Comparison of ENCODE assay signal across 21 cellular contexts in genomic region chr6:80287607-80288006, GRCh38.
"Had no signal": no experiment of that assay in that cellular context is flagged by ENCODE, and none has a peak within 500 bp of the region (broad histone marks: within the 10 kb centered on the region; RNA-seq: fewer than 3 reads in every experiment).

No MANE protein-coding gene starts in this region.

- H3K36me3 ChIP-seq: heart right ventricle, neutrophil, right atrium auricular region, sigmoid colon, stomach, thoracic aorta, transverse colon had no signal

- H3K4me1 ChIP-seq: heart right ventricle, left ventricle myocardium inferior, right atrium auricular region, sigmoid colon, stomach, transverse colon had no signal

- DNase-seq: effector CD4-positive, alpha-beta T cell; endodermal cell; heart right ventricle; hypothalamus; left ventricle myocardium inferior; mucosa of descending colon; naive thymus-derived CD8-positive, alpha-beta T cell; posterior cingulate gyrus; sigmoid colon; stimulated activated CD4-positive, alpha-beta T cell treated with anti-CD3 and anti-CD28 coated beads, Interleukin-12 subunit alpha, Interleukin-12 subunit beta, amount 100 ng/mL, for 4 hours; stimulated activated naive CD4-positive, alpha-beta T cell; stomach; substantia nigra; transverse colon had no signal

- H3K9me3 ChIP-seq: neutrophil, right atrium auricular region, sigmoid colon, thoracic aorta had no signal

- H3K4me3 ChIP-seq: coronary artery, heart right ventricle, left ventricle myocardium inferior, lung, mucosa of descending colon, right atrium auricular region, sigmoid colon, skin epidermis, stomach, thoracic aorta, transverse colon had no signal

- H3K27ac ChIP-seq: coronary artery, heart right ventricle, left ventricle myocardium inferior, neutrophil, right atrium auricular region, sigmoid colon, skin epidermis, stomach, thoracic aorta, transverse colon had no signal

- ATAC-seq: esophagus mucosa; heart right ventricle; mucosa of descending colon; naive thymus-derived CD8-positive, alpha-beta T cell had no signal

- H3K27me3 ChIP-seq: heart right ventricle, neutrophil, right atrium auricular region, sigmoid colon, stomach, transverse colon had no signal
